33 cellular contexts compared by ENCODE assay signal in genomic region chr3:86629511-86629910, GRCh38.
"Had no signal": no experiment of that assay in that cellular context is flagged by ENCODE, and none has a peak within 500 bp of the region (broad histone marks: within the 10 kb centered on the region; RNA-seq: fewer than 3 reads in every experiment).

No MANE protein-coding gene starts in this region.

- H3K4me3 ChIP-seq: adrenal gland, body of pancreas, esophagus muscularis mucosa, gastrocnemius medialis, heart right ventricle had no signal

- ATAC-seq: activated CD4-positive, CD25-positive, alpha-beta regulatory T cell treated with anti-CD3 and anti-CD28 coated beads, Interleukin-2, amount 50 U/mL, for 24 hours; activated CD8-positive, alpha-beta T cell treated with anti-CD3 and anti-CD28 coated beads for 36 hours; activated naive CD8-positive, alpha-beta T cell treated with anti-CD3 and anti-CD28 coated beads, Interleukin-2, amount 50 U/mL, for 24 hours; activated T-cell treated with anti-CD3 and anti-CD28 coated beads, Interleukin-2, amount 50 U/mL, for 4 hours; activated T-helper 17 cell treated with anti-CD3 and anti-CD28 coated beads, Interleukin-2, amount 50 U/mL, for 72 hours; body of pancreas; effector memory CD8-positive, alpha-beta T cell; foreskin keratinocyte; gastrocnemius medialis; heart right ventricle; T-helper 17 cell had no signal

- H3K36me3 ChIP-seq: adrenal gland, esophagus muscularis mucosa, gastrocnemius medialis, heart right ventricle, WERI-Rb-1 had no signal

- H3K27ac Mint-ChIP-seq: activated B cell treated with CpG ODN at 0.5 μM for 24 hours; activated CD8-positive, alpha-beta T cell treated with anti-CD3 and anti-CD28 coated beads for 36 hours; activated naive CD4-positive, alpha-beta T cell treated with anti-CD3 and anti-CD28 coated beads for 36 hours; activated naive CD4-positive, alpha-beta T cell treated with anti-CD3 and anti-CD28 coated beads, Interleukin-2, amount 50 U/mL, for 24 hours; activated naive CD8-positive, alpha-beta T cell treated with anti-CD3 and anti-CD28 coated beads for 36 hours; activated naive CD8-positive, alpha-beta T cell treated with anti-CD3 and anti-CD28 coated beads, Interleukin-2, amount 50 U/mL, for 24 hours; activated T-helper 17 cell treated with anti-CD3 and anti-CD28 coated beads, Interleukin-2, amount 50 U/mL, for 72 hours; effector memory CD8-positive, alpha-beta T cell; T-helper 17 cell; T-helper 2 cell treated with Interferon-gamma antibody and Interleukin-4, amounts not matched to agents 5 μg/mL and 100 μg/mL, for 36 hours had no signal

- H3K27ac ChIP-seq: adrenal gland, body of pancreas, esophagus muscularis mucosa, foreskin keratinocyte, gastrocnemius medialis, heart right ventricle, WERI-Rb-1 had no signal

- H3K4me1 Mint-ChIP-seq: activated B cell treated with CpG ODN at 0.5 μM for 24 hours; activated naive CD4-positive, alpha-beta T cell treated with anti-CD3 and anti-CD28 coated beads, Interleukin-2, amount 50 U/mL, for 24 hours; activated naive CD8-positive, alpha-beta T cell treated with anti-CD3 and anti-CD28 coated beads for 36 hours; activated naive CD8-positive, alpha-beta T cell treated with anti-CD3 and anti-CD28 coated beads, Interleukin-2, amount 50 U/mL, for 24 hours; activated T-helper 17 cell treated with anti-CD3 and anti-CD28 coated beads, Interleukin-2, amount 50 U/mL, for 72 hours; T-helper 17 cell had no signal

- DNase-seq: activated B cell treated with CpG ODN at 0.5 μM for 24 hours; activated CD4-positive, alpha-beta T cell treated with anti-CD3 and anti-CD28 coated beads for 48 hours; activated CD4-positive, alpha-beta T cell treated with anti-CD3 and anti-CD28 coated beads, Interleukin-2, amount 50 U/mL, for 1 hour; activated CD4-positive, alpha-beta T cell treated with anti-CD3 and anti-CD28 coated beads, Interleukin-2, amount 50 U/mL, for 48 hours; activated CD8-positive, alpha-beta memory T cell treated with anti-CD3 and anti-CD28 coated beads for 24 hours; activated CD8-positive, alpha-beta T cell treated with anti-CD3 and anti-CD28 coated beads for 36 hours; activated effector memory CD4-positive, alpha-beta T cell treated with Interleukin-2 at 50 U/mL for 16 hours; activated gamma-delta T cell treated with Interleukin-2 at 50 U/mL for 16 hours; activated naive CD4-positive, alpha-beta T cell treated with anti-CD3 and anti-CD28 coated beads for 36 hours; activated naive CD8-positive, alpha-beta T cell treated with anti-CD3 and anti-CD28 coated beads for 36 hours; activated naive CD8-positive, alpha-beta T cell treated with anti-CD3 and anti-CD28 coated beads, Interleukin-2, amount 50 U/mL, for 24 hours; activated T-cell treated with anti-CD3 and anti-CD28 coated beads, Interleukin-2, amount 50 U/mL, for 4 hours; adrenal gland; amygdala; aorta; body of pancreas; caudate nucleus; cortex of kidney; dermis blood vessel endothelial cell; effector CD4-positive, alpha-beta T cell; effector memory CD8-positive, alpha-beta T cell; erythroblast; foreskin keratinocyte; gastrocnemius medialis; heart right ventricle; T-helper 17 cell; T1000; WERI-Rb-1 had no signal

- H3K4me1 ChIP-seq: adrenal gland, body of pancreas, esophagus muscularis mucosa, foreskin keratinocyte, gastrocnemius medialis, heart right ventricle had no signal

- H3K4me3 Mint-ChIP-seq: activated B cell treated with CpG ODN at 0.5 μM for 24 hours; activated CD8-positive, alpha-beta T cell treated with anti-CD3 and anti-CD28 coated beads for 36 hours; activated naive CD4-positive, alpha-beta T cell treated with anti-CD3 and anti-CD28 coated beads for 36 hours; activated naive CD4-positive, alpha-beta T cell treated with anti-CD3 and anti-CD28 coated beads, Interleukin-2, amount 50 U/mL, for 24 hours; activated naive CD8-positive, alpha-beta T cell treated with anti-CD3 and anti-CD28 coated beads for 36 hours; activated naive CD8-positive, alpha-beta T cell treated with anti-CD3 and anti-CD28 coated beads, Interleukin-2, amount 50 U/mL, for 24 hours; activated T-cell treated with anti-CD3 and anti-CD28 coated beads, Interleukin-2, amount 50 U/mL, for 4 hours; activated T-helper 17 cell treated with anti-CD3 and anti-CD28 coated beads, Interleukin-2, amount 50 U/mL, for 72 hours; effector memory CD8-positive, alpha-beta T cell; T-helper 17 cell; T-helper 2 cell treated with Interferon-gamma antibody and Interleukin-4, amounts not matched to agents 5 μg/mL and 100 μg/mL, for 36 hours had no signal

- H3K36me3 Mint-ChIP-seq: activated naive CD4-positive, alpha-beta T cell treated with anti-CD3 and anti-CD28 coated beads, Interleukin-2, amount 50 U/mL, for 24 hours; activated naive CD8-positive, alpha-beta T cell treated with anti-CD3 and anti-CD28 coated beads for 36 hours had no signal

- H3K27me3 ChIP-seq: adrenal gland, body of pancreas, esophagus muscularis mucosa, foreskin keratinocyte, gastrocnemius medialis, heart right ventricle had no signal

- H3K9me3 ChIP-seq: adrenal gland, body of pancreas, esophagus muscularis mucosa, gastrocnemius medialis, heart right ventricle had no signal

- H3K9me3 Mint-ChIP-seq: activated B cell treated with CpG ODN at 0.5 μM for 24 hours; activated CD8-positive, alpha-beta T cell treated with anti-CD3 and anti-CD28 coated beads for 36 hours; activated naive CD4-positive, alpha-beta T cell treated with anti-CD3 and anti-CD28 coated beads, Interleukin-2, amount 50 U/mL, for 24 hours; activated naive CD8-positive, alpha-beta T cell treated with anti-CD3 and anti-CD28 coated beads for 36 hours; activated naive CD8-positive, alpha-beta T cell treated with anti-CD3 and anti-CD28 coated beads, Interleukin-2, amount 50 U/mL, for 24 hours had no signal

- H3K27me3 Mint-ChIP-seq: activated B cell treated with CpG ODN at 0.5 μM for 24 hours; activated CD8-positive, alpha-beta T cell treated with anti-CD3 and anti-CD28 coated beads for 36 hours; activated naive CD4-positive, alpha-beta T cell treated with anti-CD3 and anti-CD28 coated beads, Interleukin-2, amount 50 U/mL, for 24 hours; activated naive CD8-positive, alpha-beta T cell treated with anti-CD3 and anti-CD28 coated beads for 36 hours; activated naive CD8-positive, alpha-beta T cell treated with anti-CD3 and anti-CD28 coated beads, Interleukin-2, amount 50 U/mL, for 24 hours; activated T-helper 17 cell treated with anti-CD3 and anti-CD28 coated beads, Interleukin-2, amount 50 U/mL, for 72 hours; effector memory CD8-positive, alpha-beta T cell; T-helper 17 cell had no signal
